In genomic region chr5:72320022-72320898, GRCh38 we compare ENCODE assay signal across 8 cellular contexts.
DNase-seq lines count a peak whose midpoint lies in the region; ATAC-seq and FAIRE-seq lines count a peak whose summit lies in the region.

Gene MRPS27, minus strand, starts transcription at chr5:72320240. Its CDS starts 19 bp downstream, at chr5:72320221.
Gene PTCD2, plus strand, starts transcription at chr5:72320373. Its CDS starts 10 bp downstream, at chr5:72320383.

- DNase-seq in AG20443 (ENCODE audit: low spot score) = peak; percentile 99
- DNase-seq in NCI-H345 treated with DMSO at 0.1 percent for 48 hours (lab: John Stamatoyannopoulos, UW; ENCODE audit: unreplicated experiment) = peak; percentile 89
- peak; percentile 92 for DNase-seq in activated CD4-positive, CD25-positive, alpha-beta regulatory T cell treated with anti-CD3 and anti-CD28 coated beads, Interleukin-2, amount 50 U/mL, for 16 hours (ENCODE audit: low read depth, low spot score)
- peak; percentile 99 for DNase-seq in cerebellar cortex (ENCODE audit: low spot score)
- DNase-seq in stimulated activated CD4-positive, alpha-beta T cell treated with anti-CD3 and anti-CD28 coated beads, Interleukin-12 subunit alpha, Interleukin-12 subunit beta, amount 100 ng/mL, for 4 hours = peak; percentile 88

- peak; percentile 98 for ATAC-seq in GM19025 (IDR thresholded peaks at IDR 0.05; ENCODE audit: low read depth, unreplicated experiment)
- ATAC-seq in HG03342 (IDR thresholded peaks at IDR 0.05; ENCODE audit: unreplicated experiment) = peak; percentile 99

- FAIRE-seq in islet of Langerhans (lab: Jason Lieb, UNC) = peak; percentile 86

Comparison
In these comparisons a context has a peak if more than half of its experiments do, and no peak if none do; other contexts are left out.
1. Peak in every context shown above with its lines: DNase-seq and ATAC-seq.